Comparison of ENCODE assay signal across 32 cellular contexts in the genomic region with DNA sequence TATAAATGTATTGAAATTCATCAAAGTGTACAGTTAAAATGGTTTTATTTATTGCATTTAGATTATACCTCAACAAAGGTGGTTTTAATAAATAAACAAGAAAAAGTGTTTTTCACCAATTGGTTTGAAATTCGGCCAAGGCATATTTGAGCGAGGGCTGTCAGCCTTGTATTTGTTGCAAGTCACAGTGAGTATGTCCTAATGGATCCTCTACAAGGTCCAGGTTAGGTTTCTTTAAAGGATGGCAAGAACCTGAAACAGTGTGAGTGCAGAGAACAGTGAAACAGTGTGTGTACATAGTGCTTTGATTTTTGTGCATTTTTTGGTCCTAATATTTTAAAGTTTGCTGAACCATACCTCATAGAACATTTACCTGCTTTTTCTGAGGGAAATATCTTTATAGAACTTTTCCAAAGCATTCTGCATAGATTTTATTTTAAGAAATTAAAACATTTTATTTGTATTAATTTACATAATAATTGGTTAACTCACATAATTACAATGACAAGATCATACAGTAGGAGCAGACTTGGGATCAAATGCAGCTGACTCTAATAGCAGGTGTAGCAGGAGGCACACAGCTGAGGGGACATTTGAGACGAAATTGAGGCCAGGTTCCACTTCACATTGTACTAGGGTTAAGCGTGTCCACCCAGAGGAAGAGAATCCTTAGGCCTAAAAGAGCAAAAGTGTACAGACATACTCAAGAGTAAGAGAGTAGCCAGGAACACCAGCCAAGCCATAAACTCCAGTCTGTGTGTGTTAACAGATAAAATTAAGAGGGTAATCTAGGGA.
"Had no signal": no experiment of that assay in that cellular context is flagged by ENCODE, and none has a peak within 500 bp of the region (broad histone marks: within the 10 kb centered on the region; RNA-seq: fewer than 3 reads in every experiment).

No MANE protein-coding gene starts in this region.

- H3K4me1 Mint-ChIP-seq: activated CD4-positive, alpha-beta T cell treated with anti-CD3 and anti-CD28 coated beads, Interleukin-2, amount 10 ng/mL, durations not matched to agents 24 days and 14 days; immature natural killer cell; neural crest cell had no signal

- H3K36me3 ChIP-seq: brain microvascular endothelial cell, heart left ventricle, right atrium auricular region, spleen, suprapubic skin, tibial artery, upper lobe of right lung had no signal

- H3K27me3 ChIP-seq: brain microvascular endothelial cell, heart left ventricle, right atrium auricular region, spleen, suprapubic skin, tibial artery, upper lobe of right lung had no signal

- H3K9me3 Mint-ChIP-seq: activated CD4-positive, alpha-beta memory T cell treated with anti-CD3 and anti-CD28 coated beads for 36 hours; activated CD4-positive, alpha-beta T cell treated with anti-CD3 and anti-CD28 coated beads, Interleukin-2, amount 10 ng/mL, durations not matched to agents 24 days and 14 days; effector memory CD8-positive, alpha-beta T cell; immature natural killer cell; naive B cell; neural crest cell had no signal

- H3K27ac Mint-ChIP-seq: activated CD4-positive, alpha-beta memory T cell treated with anti-CD3 and anti-CD28 coated beads for 36 hours; activated CD4-positive, alpha-beta T cell treated with anti-CD3 and anti-CD28 coated beads, Interleukin-2, amount 10 ng/mL, durations not matched to agents 24 days and 14 days; effector memory CD8-positive, alpha-beta T cell; immature natural killer cell; naive B cell had no signal

- H3K4me3 ChIP-seq: heart left ventricle, lung, mucosa of descending colon, right atrium auricular region, spleen, suprapubic skin, tibial artery, upper lobe of right lung had no signal

- H3K4me3 Mint-ChIP-seq: activated CD4-positive, alpha-beta memory T cell treated with anti-CD3 and anti-CD28 coated beads for 36 hours; activated CD4-positive, alpha-beta T cell treated with anti-CD3 and anti-CD28 coated beads, Interleukin-2, amount 10 ng/mL, durations not matched to agents 24 days and 14 days; effector memory CD8-positive, alpha-beta T cell; immature natural killer cell; naive B cell; neural crest cell had no signal

- H3K36me3 Mint-ChIP-seq: immature natural killer cell, naive B cell had no signal

- ATAC-seq: effector memory CD8-positive, alpha-beta T cell; heart left ventricle; left colon; mucosa of descending colon; upper lobe of right lung had no signal

- H3K4me1 ChIP-seq: parathyroid adenoma, spleen, suprapubic skin, upper lobe of right lung had no signal

- H2AFZ ChIP-seq: parathyroid adenoma had no signal

- H3K9ac ChIP-seq: parathyroid adenoma had no signal

- H3K27ac ChIP-seq: brain microvascular endothelial cell, heart left ventricle, parathyroid adenoma, right atrium auricular region, spleen, suprapubic skin, tibial artery, upper lobe of right lung had no signal

- H3K79me2 ChIP-seq: parathyroid adenoma had no signal

- H3K27me3 Mint-ChIP-seq: activated CD4-positive, alpha-beta memory T cell treated with anti-CD3 and anti-CD28 coated beads for 36 hours; effector memory CD8-positive, alpha-beta T cell; naive B cell had no signal

- DNase-seq: activated CD4-positive, alpha-beta memory T cell treated with anti-CD3 and anti-CD28 coated beads for 36 hours; activated CD4-positive, CD25-positive, alpha-beta regulatory T cell treated with anti-CD3 and anti-CD28 coated beads, Interleukin-2, amount 50 U/mL, for 72 hours; activated CD8-positive, alpha-beta memory T cell treated with anti-CD3 and anti-CD28 coated beads, Interleukin-2, amount 50 U/mL, for 4 hours; activated gamma-delta T cell; activated naive CD4-positive, alpha-beta T cell treated with anti-CD3 and anti-CD28 coated beads, Interleukin-2, amount 50 U/mL, for 16 hours; activated T-cell treated with anti-CD3 and anti-CD28 coated beads, Interleukin-2, amount 50 U/mL, for 1 hour; amniotic stem cell; brain microvascular endothelial cell; caudate nucleus; cortex of kidney; effector memory CD8-positive, alpha-beta T cell; erythroblast; heart left ventricle; hypothalamus; immature natural killer cell; kidney; left colon; mesendoderm; mucosa of descending colon; naive B cell; nucleus accumbens; spleen; stimulated activated naive CD4-positive, alpha-beta T cell; T-helper 2 cell; tibial artery; upper lobe of right lung had no signal

- H3K9me3 ChIP-seq: heart left ventricle, mucosa of descending colon, right atrium auricular region, spleen, suprapubic skin, tibial artery, upper lobe of right lung had no signal
